27 cellular contexts compared by ENCODE assay signal in the genomic region with DNA sequence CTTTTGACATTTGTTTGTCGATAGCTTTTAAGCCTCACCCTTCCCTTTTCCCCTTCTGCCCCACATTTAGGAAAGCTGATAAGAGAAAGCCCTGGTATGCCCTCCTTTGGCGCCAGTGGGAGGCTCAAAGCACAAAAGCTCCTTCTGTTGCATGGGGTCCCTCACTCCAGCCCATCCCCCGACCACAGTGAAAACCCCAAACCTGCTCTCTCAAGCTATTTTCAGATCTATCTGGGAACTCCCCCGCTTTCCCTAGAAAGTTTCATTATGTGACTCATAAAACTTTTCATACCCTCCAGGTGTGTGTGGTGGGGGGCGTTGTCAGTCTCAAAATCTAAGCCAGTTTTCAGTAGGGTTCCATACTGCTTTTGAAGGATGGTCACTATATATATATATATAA.
DNase-seq lines count a peak whose midpoint lies in the region; ATAC-seq, FAIRE-seq and TF ChIP-seq lines count a peak whose summit lies in the region.
"Had no signal": no experiment of that assay in that cellular context is flagged by ENCODE, and none has a peak within 500 bp of the region (broad histone marks: within the 10 kb centered on the region; RNA-seq: fewer than 3 reads in every experiment).

No MANE protein-coding gene starts in this region.

- intact Hi-C loops in HepG2 (cut with micrococcal nuclease; ENCODE audit: unreplicated experiment), result no loop called here

- CTCF ChIA-PET in HepG2 (lab: Yijun Ruan, JAX; ENCODE audit: low intra/inter-chr PET ratio, low total read pairs), result no interaction called here
- CTCF ChIA-PET in HEK293T (lab: Yijun Ruan, JAX), result no interaction called here

- no peak for TF ChIP-seq CTCF in HepG2 (CRISPR knock-in tag; IDR thresholded peaks at IDR 0.05)

- DNase-seq in iPS-NIHi11 (ENCODE audit: low spot score) (peak; percentile 40), NCI-H128 (lab: John Stamatoyannopoulos, UW; ENCODE audit: unreplicated experiment) (no peak), HepG2 (ENCODE audit: low spot score) (no peak), HEK293T (ENCODE audit: extremely low spot score) (no peak)
- DNase-seq: activated CD4-positive, alpha-beta T cell treated with anti-CD3 and anti-CD28 coated beads, Interleukin-2, amount 50 U/mL, for 4 hours; body of pancreas; effector CD8-positive, alpha-beta T cell; EL; foreskin melanocyte; HCEC 1CT; hypothalamus; kidney; MG63; NCI-H1436 treated with DMSO at 0.1 percent for 48 hours; NCI-H2171 treated with DMSO at 0.1 percent for 48 hours; NCI-H526 treated with DMSO at 0.1 percent for 48 hours; SK-N-SH; stimulated activated naive CD4-positive, alpha-beta T cell; WERI-Rb-1 had no signal

- TF ChIP-seq POLR2A in HepG2 (IDR thresholded peaks at IDR 0.05; ENCODE audit: insufficient read depth in 1 of 2, low read depth in 2 of 2, low read length in 2 of 2), result no peak

- no peaks in the 10 kb centered on the region for H3K36me3 ChIP-seq in HepG2 (replicated peaks in 1 of 2; ENCODE audit: control insufficient read depth in 1 of 2, insufficient read depth in 2 of 2, low read length in 2 of 2)
- H3K36me3 ChIP-seq: MG63, thoracic aorta, WERI-Rb-1 had no signal

- no peak for TF ChIP-seq RAD21 in HepG2 (CRISPR knock-in tag; IDR thresholded peaks at IDR 0.05)

- WGBS in HepG2 (ENCODE audit: low lambda C conversion rate), result 2% methylated on average over 5 of the region's 5 CpGs

- no peaks in the 10 kb centered on the region for H3K27me3 ChIP-seq in HepG2 (ENCODE audit: control insufficient read depth in 1 of 2, insufficient read depth in 2 of 2, low read length in 2 of 2)
- H3K27me3 ChIP-seq: body of pancreas, MG63 had no signal

- H3K79me2 ChIP-seq in HepG2 (ENCODE audit: insufficient read depth, low read length), result no peaks in the 10 kb centered on the region

- no peaks in the 10 kb centered on the region for H4K20me1 ChIP-seq in HepG2 (ENCODE audit: insufficient read depth, low read length)

- H3K9ac ChIP-seq in HepG2 (ENCODE audit: insufficient read depth, low read depth, low read length), result no peak overlapping the region
- H3K9ac ChIP-seq: SK-N-SH had no signal

- H2AFZ ChIP-seq in HepG2 (ENCODE audit: low read length), result no peak overlapping the region

- H3K4me1 ChIP-seq in HepG2 (ENCODE audit: insufficient read depth, low read length), result no peaks in the 10 kb centered on the region
- H3K4me1 ChIP-seq: body of pancreas had no signal

- no peak overlapping the region for H3K27ac ChIP-seq in HepG2 (ENCODE audit: extremely low read length, insufficient read depth, low read length)
- H3K27ac ChIP-seq: body of pancreas, RWPE1, thoracic aorta, WERI-Rb-1 had no signal

- H3K27ac Mint-ChIP-seq in stimulated activated memory B cell treated with anti-CD40 and anti-IgM and Interleukin-4, amounts not matched to agents 10 μg/mL and 1 μg/mL and 100 μg/mL, for 72 hours, result no peak overlapping the region

- H3K9me3 Mint-ChIP-seq in stimulated activated memory B cell treated with anti-CD40 and anti-IgM and Interleukin-4, amounts not matched to agents 10 μg/mL and 1 μg/mL and 100 μg/mL, for 72 hours, result no peaks in the 10 kb centered on the region

- no peak overlapping the region for H3K4me3 Mint-ChIP-seq in stimulated activated memory B cell treated with anti-CD40 and anti-IgM and Interleukin-4, amounts not matched to agents 10 μg/mL and 1 μg/mL and 100 μg/mL, for 72 hours

- ATAC-seq in GM18498 (IDR thresholded peaks at IDR 0.05; ENCODE audit: unreplicated experiment) (peak; percentile 70), GM21360 (IDR thresholded peaks at IDR 0.05; ENCODE audit: unreplicated experiment) (peak; percentile 75), HG03432 (IDR thresholded peaks at IDR 0.05; ENCODE audit: unreplicated experiment) (peak; percentile 78), HepG2 (no peak)
- ATAC-seq in stimulated activated memory B cell treated with anti-CD40 and anti-IgM and Interleukin-4, amounts not matched to agents 10 μg/mL and 1 μg/mL and 100 μg/mL, for 72 hours, result no peak
- ATAC-seq: body of pancreas, esophagus mucosa had no signal

- FAIRE-seq in HepG2 (lab: Jason Lieb, UNC), result no peak
- FAIRE-seq: kidney had no signal

- no peaks in the 10 kb centered on the region for H3K27me3 Mint-ChIP-seq in stimulated activated memory B cell treated with anti-CD40 and anti-IgM and Interleukin-4, amounts not matched to agents 10 μg/mL and 1 μg/mL and 100 μg/mL, for 72 hours

- no peak overlapping the region for H3K4me3 ChIP-seq in HepG2 (replicated peaks in 1 of 3; ENCODE audit: insufficient read depth in 1 of 3, low read depth in 2 of 3, low read length in 3 of 3)
- H3K4me3 ChIP-seq: body of pancreas, MG63, smooth muscle cell, thoracic aorta had no signal

- TF ChIP-seq EP300 in HepG2 (IDR thresholded peaks at IDR 0.05; ENCODE audit: low read depth in 2 of 2, low read length in 2 of 2), result no peak
- TF ChIP-seq EP300 in HepG2 (CRISPR knock-in tag; IDR thresholded peaks at IDR 0.05; ENCODE audit: borderline replicate concordance), result no peak

- H3K36me3 Mint-ChIP-seq in stimulated activated memory B cell treated with anti-CD40 and anti-IgM and Interleukin-4, amounts not matched to agents 10 μg/mL and 1 μg/mL and 100 μg/mL, for 72 hours, result no peaks in the 10 kb centered on the region

- H3K9me3 ChIP-seq in HepG2 (ENCODE audit: low read length), result peaks cover 87% of the 10 kb centered on the region
- H3K9me3 ChIP-seq: body of pancreas, MG63, SK-N-SH, thoracic aorta had no signal

- no peaks in the 10 kb centered on the region for H3K4me1 Mint-ChIP-seq in stimulated activated memory B cell treated with anti-CD40 and anti-IgM and Interleukin-4, amounts not matched to agents 10 μg/mL and 1 μg/mL and 100 μg/mL, for 72 hours

- no peak overlapping the region for H3K4me2 ChIP-seq in HepG2 (ENCODE audit: low read depth, low read length)
- H3K4me2 ChIP-seq: SK-N-SH, smooth muscle cell had no signal

- BruUV-seq in HepG2 (replicated peaks; lab: Mats Ljungman, UMichigan), result no TSS peak

- POLR2A ChIA-PET in HepG2 (lab: Yijun Ruan, JAX), result no interaction called here
- POLR2A ChIA-PET in HEK293T (lab: Yijun Ruan, JAX), result no interaction called here

- in situ Hi-C loops in HepG2 (cut with HindIII; ENCODE audit: extremely low pct_ligation_motif_present, low pct_unique_long_range_greater_than_20kb), result no loop called here

TF ChIP-seq in HepG2, 621 proteins besides CTCF, POLR2A, EP300 and RAD21 (continues in another document):
- TF ChIP-seq HOXA5 (CRISPR knock-in tag; IDR thresholded peaks at IDR 0.05) (no peak), UBTF (CRISPR knock-in tag; IDR thresholded peaks at IDR 0.05) (no peak), ZBTB1 (CRISPR knock-in tag; IDR thresholded peaks at IDR 0.05; ENCODE audit: borderline replicate concordance) (no peak), ARNT2 (CRISPR knock-in tag; IDR thresholded peaks at IDR 0.05; ENCODE audit: low read depth) (no peak), ZNF644 (CRISPR knock-in tag; IDR thresholded peaks at IDR 0.05; ENCODE audit: low read depth) (no peak), ZIK1 (CRISPR knock-in tag; IDR thresholded peaks at IDR 0.05; ENCODE audit: borderline replicate concordance, low read depth) (no peak), ZNF780A (CRISPR knock-in tag; IDR thresholded peaks at IDR 0.05) (no peak), ARID2 (CRISPR knock-in tag; IDR thresholded peaks at IDR 0.05; ENCODE audit: borderline replicate concordance) (no peak), MBD4 (IDR thresholded peaks at IDR 0.05; ENCODE audit: borderline replicate concordance, low read length) (no peak)

TF ChIP-seq in HEK293T, 16 proteins besides CTCF, POLR2A, EP300 and RAD21:
- TF ChIP-seq LEF1 (IDR thresholded peaks at IDR 0.05; ENCODE audit: borderline replicate concordance), result no peak
- TF ChIP-seq TARDBP (IDR thresholded peaks at IDR 0.05), result no peak
- no peak for TF ChIP-seq ZNF384 (IDR thresholded peaks at IDR 0.05)
- no peak for TF ChIP-seq ELF4 (IDR thresholded peaks at IDR 0.05)
- no peak for TF ChIP-seq BHLHE40 (IDR thresholded peaks at IDR 0.05; ENCODE audit: borderline replicate concordance)
- TF ChIP-seq SUZ12 (IDR thresholded peaks at IDR 0.05), result no peak
- no peak for TF ChIP-seq HDGF (IDR thresholded peaks at IDR 0.05; ENCODE audit: borderline replicate concordance)

Comparison
In these comparisons a context has a peak if more than half of its experiments do, and no peak if none do; other contexts are left out.
1. ATAC-seq: peak in GM18498 (single experiment), GM21360 (single experiment) and HG03432 (single experiment); none in stimulated activated memory B cell treated with anti-CD40 and anti-IgM and Interleukin-4, amounts not matched to agents 10 μg/mL and 1 μg/mL and 100 μg/mL, for 72 hours (single experiment) and HepG2 (single experiment).